Comparison of ENCODE assay signal across 20 cellular contexts in genomic region chr14:99676657-99677056, GRCh38. TPM values are rescaled to one million over a fixed set of nuclear protein-coding genes. Genes with fewer than 3 reads are reported as not detected.
DNase-seq lines count a peak whose midpoint lies in the region; ATAC-seq and TF ChIP-seq lines count a peak whose summit lies in the region.
"Had no signal": no experiment of that assay in that cellular context is flagged by ENCODE, and none has a peak within 500 bp of the region (broad histone marks: within the 10 kb centered on the region; RNA-seq: fewer than 3 reads in every experiment).

No MANE protein-coding gene starts in this region.

- H3K9ac ChIP-seq in endodermal cell (ENCODE audit: extremely low read depth, low read length, poor library complexity, severe bottlenecking) = no peak overlapping the region

- no peak for TF ChIP-seq RAD21 in Ishikawa (IDR thresholded peaks at IDR 0.05; ENCODE audit: low read depth)

- no peaks in the 10 kb centered on the region for H3K36me3 Mint-ChIP-seq in stimulated activated effector memory CD8-positive, alpha-beta T cell treated with anti-CD3 and anti-CD28 coated beads, Interleukin-12 subunit alpha, Interleukin-12 subunit beta, amount 100 ng/mL, for 72 hours
- H3K36me3 Mint-ChIP-seq in endodermal cell (ENCODE audit: low read depth) = no peaks in the 10 kb centered on the region
- H3K36me3 Mint-ChIP-seq: activated naive CD8-positive, alpha-beta T cell treated with anti-CD3 and anti-CD28 coated beads, Interleukin-2, amount 10 ng/mL, durations not matched to agents 7 days and 5 days; natural killer cell had no signal

- H3K4me1 ChIP-seq in breast epithelium = peaks cover 0 to 16% of the 10 kb centered on the region in 2 donors
- H3K4me1 ChIP-seq in endodermal cell (ENCODE audit: control insufficient read depth, insufficient read depth, low read length) = peaks cover under 1% of the 10 kb centered on the region
- H3K4me1 ChIP-seq: esophagus squamous epithelium, testis had no signal

- H3K4me3 ChIP-seq in breast epithelium (no peak overlapping the region), endodermal cell (ENCODE audit: low read length) (no peak overlapping the region)
- H3K4me3 ChIP-seq: esophagus squamous epithelium, testis had no signal

- TF ChIP-seq POLR2A in breast epithelium (IDR thresholded peaks at IDR 0.05) = no peak
- TF ChIP-seq POLR2A in GM18505 (IDR thresholded peaks at IDR 0.05; ENCODE audit: borderline replicate concordance, extremely low read depth, insufficient read depth, insufficient read length) = no peak

- peak; percentile 29 for DNase-seq in activated gamma-delta T cell treated with Interleukin-2 at 50 U/mL for 16 hours
- no peak for DNase-seq in activated gamma-delta T cell (lab: John Stamatoyannopoulos, UW)
- DNase-seq in breast epithelium (ENCODE audit: low spot score in 2 of 2) = no peak
- no peak for DNase-seq in stimulated activated effector memory CD8-positive, alpha-beta T cell treated with anti-CD3 and anti-CD28 coated beads, Interleukin-12 subunit alpha, Interleukin-12 subunit beta, amount 100 ng/mL, for 72 hours (ENCODE audit: low spot score in 2 of 2)
- no peak for DNase-seq in endodermal cell
- DNase-seq in NOMO-1 treated with DMSO at 0.1 percent for 48 hours (lab: John Stamatoyannopoulos, UW; ENCODE audit: unreplicated experiment) = no peak
- DNase-seq: activated CD4-positive, CD25-positive, alpha-beta regulatory T cell; activated naive CD8-positive, alpha-beta T cell treated with anti-CD3 and anti-CD28 coated beads, Interleukin-2, amount 10 ng/mL, durations not matched to agents 7 days and 5 days; CD4-positive, alpha-beta T cell; effector memory CD4-positive, alpha-beta T cell; esophagus squamous epithelium; HCEC 1CT; left cardiac atrium; natural killer cell; NCI-H1694; T-helper 9 cell; testis had no signal

- H3K9me3 Mint-ChIP-seq in stimulated activated effector memory CD8-positive, alpha-beta T cell treated with anti-CD3 and anti-CD28 coated beads, Interleukin-12 subunit alpha, Interleukin-12 subunit beta, amount 100 ng/mL, for 72 hours = peaks cover 4% of the 10 kb centered on the region
- peaks cover 22% of the 10 kb centered on the region for H3K9me3 Mint-ChIP-seq in endodermal cell
- H3K9me3 Mint-ChIP-seq: CD4-positive, alpha-beta T cell; natural killer cell had no signal

- intact Hi-C loops in breast epithelium (cut with DNase I; ENCODE audit: low total_unique reads) = no loop called here

- peaks cover 30% of the 10 kb centered on the region for H3K4me1 Mint-ChIP-seq in stimulated activated effector memory CD8-positive, alpha-beta T cell treated with anti-CD3 and anti-CD28 coated beads, Interleukin-12 subunit alpha, Interleukin-12 subunit beta, amount 100 ng/mL, for 72 hours
- H3K4me1 Mint-ChIP-seq in endodermal cell = peaks cover 12% of the 10 kb centered on the region

- ATAC-seq in stimulated activated effector memory CD8-positive, alpha-beta T cell treated with anti-CD3 and anti-CD28 coated beads, Interleukin-12 subunit alpha, Interleukin-12 subunit beta, amount 100 ng/mL, for 72 hours = peak; percentile 47
- no peak for ATAC-seq in GM18505 (IDR thresholded peaks at IDR 0.05; ENCODE audit: unreplicated experiment)

- TF ChIP-seq EP300 in Ishikawa (IDR thresholded peaks at IDR 0.05; ENCODE audit: borderline replicate concordance) = no peak

- peaks cover 2% of the 10 kb centered on the region for H3K27me3 Mint-ChIP-seq in endodermal cell (ENCODE audit: insufficient read depth)

- H3K9me3 ChIP-seq in breast epithelium (peaks cover 0 to 7% of the 10 kb centered on the region in 2 donors), endodermal cell (ENCODE audit: control insufficient read depth, low read length) (peaks cover 16% of the 10 kb centered on the region)
- H3K9me3 ChIP-seq: testis had no signal

- 81 to 91% methylated on average over 6 to 8 of the region's 8 CpGs for WGBS in endodermal cell (ENCODE audit: insufficient coverage in 1 of 2, insufficient read length in 1 of 2), 2 experiments

- H3K27ac ChIP-seq in breast epithelium (peak overlapping the region; percentile 38 to 46), endodermal cell (ENCODE audit: low read depth, low read length) (no peak overlapping the region)
- H3K27ac ChIP-seq: esophagus squamous epithelium, testis had no signal

- no peak overlapping the region for H3K4me3 Mint-ChIP-seq in stimulated activated effector memory CD8-positive, alpha-beta T cell treated with anti-CD3 and anti-CD28 coated beads, Interleukin-12 subunit alpha, Interleukin-12 subunit beta, amount 100 ng/mL, for 72 hours
- H3K4me3 Mint-ChIP-seq in endodermal cell = no peak overlapping the region
- H3K4me3 Mint-ChIP-seq: activated naive CD8-positive, alpha-beta T cell treated with anti-CD3 and anti-CD28 coated beads, Interleukin-2, amount 10 ng/mL, durations not matched to agents 7 days and 5 days; CD4-positive, alpha-beta T cell; natural killer cell had no signal

- peak overlapping the region; percentile 61 for H3K27ac Mint-ChIP-seq in stimulated activated effector memory CD8-positive, alpha-beta T cell treated with anti-CD3 and anti-CD28 coated beads, Interleukin-12 subunit alpha, Interleukin-12 subunit beta, amount 100 ng/mL, for 72 hours
- H3K27ac Mint-ChIP-seq in endodermal cell = no peak overlapping the region
- H3K27ac Mint-ChIP-seq: activated naive CD8-positive, alpha-beta T cell treated with anti-CD3 and anti-CD28 coated beads, Interleukin-2, amount 10 ng/mL, durations not matched to agents 7 days and 5 days; CD4-positive, alpha-beta T cell; natural killer cell had no signal

- H3K36me3 ChIP-seq in breast epithelium (no peaks in the 10 kb centered on the region), endodermal cell (ENCODE audit: control insufficient read depth, insufficient read depth, low read length) (no peaks in the 10 kb centered on the region)
- H3K36me3 ChIP-seq: esophagus squamous epithelium had no signal

- H3K27me3 ChIP-seq in breast epithelium = no peaks in the 10 kb centered on the region
- no peaks in the 10 kb centered on the region for H3K27me3 ChIP-seq in endodermal cell (ENCODE audit: control insufficient read depth, insufficient read depth, low read length, poor library complexity, severe bottlenecking)
- H3K27me3 ChIP-seq: testis had no signal

- TF ChIP-seq CTCF in breast epithelium (IDR thresholded peaks at IDR 0.05) (no peak), endodermal cell (conservative IDR thresholded peaks at IDR 0.05) (no peak)

TF ChIP-seq in Ishikawa, 13 proteins besides CTCF, POLR2A, EP300 and RAD21:
- no peak for TF ChIP-seq CREB1 (IDR thresholded peaks at IDR 0.05; ENCODE audit: low read depth)
- peak; percentile 40; the same call in 1 of the 2 replicates for TF ChIP-seq NFIC (IDR thresholded peaks at IDR 0.05)

RNA-seq across cellular contexts. Expression of gene CYP46A1, which starts 7.4 kb away (rescaled TPM):
- 1 to 10 TPM; 1.6 to 5.2 (median 2.6) TPM for total RNA-seq in breast epithelium
- total RNA-seq in endodermal cell = under 1 TPM; 0.55 to 0.57 TPM
- polyA plus RNA-seq in endodermal cell (2013, experiment 1 of 2) = 4.1 TPM
- 4.8 TPM for polyA plus RNA-seq in endodermal cell (2013, experiment 2 of 2)

RNA-seq across cellular contexts. Expression of gene HHIPL1, which starts 31.7 kb away (rescaled TPM):
- total RNA-seq in breast epithelium (1 to 10 TPM; 1.3 to 4.6 (median 2.3) TPM), endodermal cell (1 to 10 TPM; 3.0 to 3.4 TPM)
- polyA plus RNA-seq in endodermal cell (2013, experiment 1 of 2) = 1.8 TPM
- 2.3 TPM for polyA plus RNA-seq in endodermal cell (2013, experiment 2 of 2)
- total RNA-seq: activated CD8-positive, alpha-beta memory T cell treated with anti-CD3 and anti-CD28 coated beads for 36 hours; CD4-positive, alpha-beta T cell; natural killer cell had no signal
